In the genomic region with DNA sequence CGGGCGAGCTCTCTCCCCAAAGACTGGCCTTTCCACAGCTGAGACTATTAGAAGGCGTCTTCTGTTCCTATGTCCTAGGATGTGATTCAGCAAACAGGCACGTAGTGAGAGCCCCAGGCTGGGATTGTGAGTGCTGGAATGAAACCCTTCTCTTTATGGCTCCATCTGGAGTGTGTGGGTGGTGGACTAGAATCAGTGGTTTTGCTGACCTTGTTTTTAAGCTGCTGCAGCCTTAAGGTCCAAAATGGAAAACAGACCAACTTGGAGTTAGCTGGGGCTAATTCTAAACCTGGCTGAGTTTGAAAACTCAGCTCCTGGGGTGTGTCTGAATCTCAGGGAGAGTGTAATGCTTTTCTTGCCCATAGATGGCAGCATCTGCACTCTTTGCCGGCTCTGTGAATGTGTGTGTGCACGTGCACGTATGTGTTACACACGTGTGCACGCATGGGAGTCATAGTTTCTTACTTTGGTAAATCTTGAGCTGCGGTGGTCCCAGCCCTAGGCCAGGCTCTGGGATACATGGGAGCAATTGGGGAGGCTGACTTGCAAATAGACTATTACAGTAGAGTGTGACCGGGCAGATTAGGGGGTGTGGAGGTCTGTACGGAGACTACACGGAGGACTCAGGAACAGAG, we compare ENCODE assay signal across 8 cellular contexts. TPM values are rescaled to one million over a fixed set of nuclear protein-coding genes. Genes with fewer than 3 reads are reported as not detected.
DNase-seq lines count a peak whose midpoint lies in the region; ATAC-seq, FAIRE-seq and TF ChIP-seq lines count a peak whose summit lies in the region.

No MANE protein-coding gene starts in this region.

- H3K27me3 ChIP-seq in astrocyte (ENCODE audit: insufficient read depth, low read length) (no peaks in the 10 kb centered on the region), right atrium auricular region (no peaks in the 10 kb centered on the region)

- no peak overlapping the region for H3K4me3 ChIP-seq in OCI-LY7 (ENCODE audit: low read depth, low read length, poor library complexity, severe bottlenecking)
- H3K4me3 ChIP-seq in astrocyte (ENCODE audit: insufficient read depth, low read depth, low read length), result peak overlapping the region; percentile 26
- H3K4me3 ChIP-seq in right atrium auricular region, result no peak overlapping the region

- POLR2A ChIA-PET in OCI-LY7 (lab: Charles Lee), result interaction anchor here (1.2 kb wide), 1 partner anchor 45 kb away, joined by 3 read pairs; no protein-coding TSS in a partner anchor

- H3K4me1 ChIP-seq in OCI-LY7 (ENCODE audit: insufficient read depth, low read length, poor library complexity, severe bottlenecking), result no peaks in the 10 kb centered on the region
- H3K4me1 ChIP-seq in astrocyte (ENCODE audit: insufficient read depth, low read length), result peaks cover 61% of the 10 kb centered on the region
- H3K4me1 ChIP-seq in right atrium auricular region, result peaks cover 0 to 86% of the 10 kb centered on the region in 2 donors

- H3K27me3 Mint-ChIP-seq in astrocyte (ENCODE audit: low read depth, unreplicated experiment), result no peaks in the 10 kb centered on the region

- H2AFZ ChIP-seq in OCI-LY7 (ENCODE audit: low read length) (no peak overlapping the region), astrocyte (ENCODE audit: low read depth, low read length) (no peak overlapping the region)

- peak; percentile 99 for DNase-seq in EL
- DNase-seq in OCI-LY7 (ENCODE audit: low spot score), result peak; percentile 59
- peak; percentile 99 for DNase-seq in astrocyte (ENCODE audit: low read depth)
- peak; percentile 90 for DNase-seq in right atrium auricular region (ENCODE audit: low spot score)
- peak; percentile 98 for DNase-seq in renal cortical epithelial cell (ENCODE audit: low read depth)
- DNase-seq in NCI-H1436 (lab: John Stamatoyannopoulos, UW), result no peak

- H3K9me2 ChIP-seq in OCI-LY7 (ENCODE audit: insufficient read depth, low read length), result no peaks in the 10 kb centered on the region

- no peaks in the 10 kb centered on the region for H4K20me1 ChIP-seq in OCI-LY7 (ENCODE audit: insufficient read depth, low read length)
- peaks cover 6% of the 10 kb centered on the region for H4K20me1 ChIP-seq in astrocyte (ENCODE audit: insufficient read depth, low read length)

- intact Hi-C loops in OCI-LY7 (cut with micrococcal nuclease; ENCODE audit: unreplicated experiment), result no loop called here

- peak overlapping the region; percentile 94 for H3K27ac Mint-ChIP-seq in astrocyte (ENCODE audit: unreplicated experiment)

- peaks cover under 1% of the 10 kb centered on the region for H3K9me3 Mint-ChIP-seq in astrocyte (ENCODE audit: unreplicated experiment)

- peaks cover 22% of the 10 kb centered on the region for H3K36me3 Mint-ChIP-seq in astrocyte (ENCODE audit: low read depth, unreplicated experiment)

- CTCF ChIA-PET in OCI-LY7 (lab: Charles Lee; ENCODE audit: unreplicated experiment), result interaction anchor here (0.6 to 1.4 kb wide), 3 partner anchors 10 to 121 kb away, joined by 3 read pairs; no protein-coding TSS in a partner anchor

- no peaks in the 10 kb centered on the region for H3K9me3 ChIP-seq in OCI-LY7 (ENCODE audit: low read length)
- no peaks in the 10 kb centered on the region for H3K9me3 ChIP-seq in astrocyte (ENCODE audit: insufficient read depth, low read depth, low read length)
- H3K9me3 ChIP-seq in right atrium auricular region, result no peaks in the 10 kb centered on the region

- H3K36me3 ChIP-seq in OCI-LY7 (ENCODE audit: insufficient read depth, low read length) (no peaks in the 10 kb centered on the region), astrocyte (ENCODE audit: insufficient read depth, low read length) (no peaks in the 10 kb centered on the region), right atrium auricular region (no peaks in the 10 kb centered on the region)

- H3K4me2 ChIP-seq in OCI-LY7 (ENCODE audit: low read length) (no peak overlapping the region), astrocyte (ENCODE audit: low read length) (peak overlapping the region; percentile 83)

- H3K79me2 ChIP-seq in OCI-LY7 (ENCODE audit: insufficient read depth, low read depth, low read length) (no peaks in the 10 kb centered on the region), astrocyte (ENCODE audit: insufficient read depth, low read length) (peaks cover 61% of the 10 kb centered on the region)

- peaks cover 74% of the 10 kb centered on the region for H3K4me1 Mint-ChIP-seq in astrocyte (ENCODE audit: low read depth, unreplicated experiment)

- no TSS peak for BruUV-seq in OCI-LY7 (replicated peaks; lab: Mats Ljungman, UMichigan)

- peak overlapping the region; percentile 70 for H3K4me3 Mint-ChIP-seq in astrocyte (ENCODE audit: unreplicated experiment)

- H3K9ac ChIP-seq in astrocyte (ENCODE audit: low read length), result peak overlapping the region; percentile 72

- no peak overlapping the region for H3K27ac ChIP-seq in OCI-LY7 (ENCODE audit: low read depth, low read length, poor library complexity, severe bottlenecking)
- H3K27ac ChIP-seq in astrocyte (ENCODE audit: low read depth, low read length), result peak overlapping the region; percentile 91
- H3K27ac ChIP-seq in right atrium auricular region, result peak overlapping the region; percentile 97 to 99

- ATAC-seq in HG02885 (IDR thresholded peaks at IDR 0.05; ENCODE audit: poor library complexity, unreplicated experiment) (peak; percentile 46), HG02623 (IDR thresholded peaks at IDR 0.05; ENCODE audit: unreplicated experiment) (no peak)

- FAIRE-seq in astrocyte (lab: Jason Lieb, UNC), result peak; percentile 49

- TF ChIP-seq CTCF in OCI-LY7 (conservative IDR thresholded peaks at IDR 0.05; ENCODE audit: low read length) (peak; percentile 86), astrocyte (IDR thresholded peaks at IDR 0.05; ENCODE audit: insufficient read depth, low read depth, low read length) (peak; percentile 93), right atrium auricular region (IDR thresholded peaks at IDR 0.05) (peak; percentile 79 to 94)

RNA-seq across cellular contexts. Expression of gene GSN, which starts 10.7 kb away (rescaled TPM):
- total RNA-seq in OCI-LY7 (2014; rRNA removed; shearing (Covaris generic)), result 10.9 and 16.3 TPM in 2 replicates
- total RNA-seq in OCI-LY7 (2022), result 13.4 and 15.3 TPM in 2 replicates
- total RNA-seq in astrocyte, result 260 and 357 TPM in 2 replicates
- total RNA-seq in right atrium auricular region, result 1,000 to 10,000 TPM; 1,444 to 3,478 TPM
- total RNA-seq in renal cortical epithelial cell, result 591 and 645 TPM in 2 replicates

Comparison
In these comparisons a context has a peak if more than half of its experiments do, and no peak if none do; other contexts are left out.
1. RNA of gene GSN, which starts 10.7 kb away (total RNA-seq): 1,444 to 3,478 TPM in right atrium auricular region, 591 to 645 TPM in renal cortical epithelial cell and 260 to 357 TPM in astrocyte; 10.9 to 16.3 TPM in OCI-LY7; every median in the first group is over 10 times any median in the second.
2. Peak in every context shown above with its lines, with median percentiles within 50 percentile points of each other: CTCF ChIP-seq.